17 cellular contexts compared by ENCODE assay signal in the genomic region with DNA sequence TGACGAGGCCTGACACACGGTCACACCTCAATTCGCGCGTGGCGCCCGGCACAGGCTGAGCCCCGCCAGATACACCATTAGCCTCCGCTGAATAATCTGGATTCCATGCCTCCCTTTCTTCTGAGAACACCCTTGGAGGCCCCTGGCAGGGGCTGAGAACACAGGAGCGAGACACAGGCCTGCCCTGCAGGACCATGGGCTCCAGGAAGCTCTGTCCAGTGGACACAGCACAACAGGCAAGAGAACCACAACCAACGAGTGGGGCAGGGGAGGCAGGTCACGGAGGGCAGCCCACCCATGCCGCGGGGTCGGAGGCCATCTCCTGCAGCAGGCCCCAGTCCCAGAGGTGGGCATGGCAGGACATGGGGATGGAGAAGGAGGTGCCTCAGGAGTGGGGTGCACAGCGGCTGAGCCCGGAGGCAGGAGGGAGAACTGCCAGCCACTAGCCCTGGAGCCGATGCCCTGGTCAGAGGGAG.
A peak's percentile ranks its signal among the peaks of the same experiment; 100 is the strongest.
DNase-seq lines count a peak whose midpoint lies in the region; ATAC-seq, FAIRE-seq and TF ChIP-seq lines count a peak whose summit lies in the region.
"Had no signal": no experiment of that assay in that cellular context is flagged by ENCODE, and none has a peak within 500 bp of the region (broad histone marks: within the 10 kb centered on the region; RNA-seq: fewer than 3 reads in every experiment).

No MANE protein-coding gene starts in this region.

- intact Hi-C loops in uterus (cut with DNase I; ENCODE audit: low total_unique reads) = no loop called here

- peak overlapping the region; percentile 37 for H3K9ac ChIP-seq in MM.1S (ENCODE audit: low read length)

- peak overlapping the region; percentile 36 for H3K4me2 ChIP-seq in MM.1S (ENCODE audit: low read depth, low read length)

- FAIRE-seq in H54 (lab: Jason Lieb, UNC) = no peak

- peak overlapping the region; percentile 81 for H3K4me3 Mint-ChIP-seq in activated naive CD4-positive, alpha-beta T cell treated with anti-CD3 and anti-CD28 coated beads, Interleukin-2, amount 50 U/mL, for 24 hours
- H3K4me3 Mint-ChIP-seq in immature natural killer cell = peak overlapping the region; percentile 62 to 88 (median 80)
- H3K4me3 Mint-ChIP-seq in stimulated activated naive B cell treated with anti-CD40 and anti-IgM and Interleukin-4, amounts not matched to agents 10 μg/mL and 1 μg/mL and 100 μg/mL, for 72 hours = no peak overlapping the region

- H3K4me1 Mint-ChIP-seq in activated naive CD4-positive, alpha-beta T cell treated with anti-CD3 and anti-CD28 coated beads, Interleukin-2, amount 50 U/mL, for 24 hours = peaks cover 63% of the 10 kb centered on the region
- H3K4me1 Mint-ChIP-seq in immature natural killer cell = peaks cover 81 to 87% of the 10 kb centered on the region in 2 donors
- H3K4me1 Mint-ChIP-seq in stimulated activated naive B cell treated with anti-CD40 and anti-IgM and Interleukin-4, amounts not matched to agents 10 μg/mL and 1 μg/mL and 100 μg/mL, for 72 hours = peaks cover 56 to 70% of the 10 kb centered on the region in 2 donors

- no peak overlapping the region for H2AFZ ChIP-seq in MM.1S (ENCODE audit: low read length)

- H3K27ac Mint-ChIP-seq in activated naive CD4-positive, alpha-beta T cell treated with anti-CD3 and anti-CD28 coated beads, Interleukin-2, amount 50 U/mL, for 24 hours = no peak overlapping the region
- H3K27ac Mint-ChIP-seq in immature natural killer cell = peak overlapping the region; percentile 82 to 95 (median 93)
- H3K27ac Mint-ChIP-seq in stimulated activated naive B cell treated with anti-CD40 and anti-IgM and Interleukin-4, amounts not matched to agents 10 μg/mL and 1 μg/mL and 100 μg/mL, for 72 hours = peak overlapping the region; percentile 97

- H3F3A ChIP-seq in MM.1S (ENCODE audit: insufficient read depth, low read length) = peaks cover 50% of the 10 kb centered on the region

- no peaks in the 10 kb centered on the region for H3K9me3 Mint-ChIP-seq in activated naive CD4-positive, alpha-beta T cell treated with anti-CD3 and anti-CD28 coated beads, Interleukin-2, amount 50 U/mL, for 24 hours
- peaks cover 0 to 8% (median 0%) of the 10 kb centered on the region in 6 donors for H3K9me3 Mint-ChIP-seq in immature natural killer cell
- no peaks in the 10 kb centered on the region for H3K9me3 Mint-ChIP-seq in stimulated activated naive B cell treated with anti-CD40 and anti-IgM and Interleukin-4, amounts not matched to agents 10 μg/mL and 1 μg/mL and 100 μg/mL, for 72 hours

- no peak for DNase-seq in activated naive CD4-positive, alpha-beta T cell (lab: John Stamatoyannopoulos, UW)
- DNase-seq in MM.1S = no peak
- DNase-seq in immature natural killer cell = no peak
- DNase-seq in stimulated activated naive B cell treated with anti-CD40 and anti-IgM and Interleukin-4, amounts not matched to agents 10 μg/mL and 1 μg/mL and 100 μg/mL, for 72 hours = peak; percentile 59
- DNase-seq in H54 (ENCODE audit: insufficient read length, low spot score) = no peak
- no peak for DNase-seq in uterus
- DNase-seq: COR-L47, gastrocnemius medialis, NCI-H1930, right lobe of liver, WERI-Rb-1 had no signal

- TF ChIP-seq POLR2A in H54 (IDR thresholded peaks at IDR 0.05; ENCODE audit: low read depth, low read length) = no peak
- TF ChIP-seq POLR2A in uterus (IDR thresholded peaks at IDR 0.05) = no peak

- TF ChIP-seq CTCF in MM.1S (IDR thresholded peaks at IDR 0.05; ENCODE audit: low read length) (no peak), uterus (IDR thresholded peaks at IDR 0.05) (no peak)

- H3K27me3 Mint-ChIP-seq in activated naive CD4-positive, alpha-beta T cell treated with anti-CD3 and anti-CD28 coated beads, Interleukin-2, amount 50 U/mL, for 24 hours = no peaks in the 10 kb centered on the region
- H3K27me3 Mint-ChIP-seq in immature natural killer cell (ENCODE audit: low read depth in 3 of 3) = peaks cover 30 to 58% (median 36%) of the 10 kb centered on the region in 3 donors
- H3K27me3 Mint-ChIP-seq in stimulated activated naive B cell treated with anti-CD40 and anti-IgM and Interleukin-4, amounts not matched to agents 10 μg/mL and 1 μg/mL and 100 μg/mL, for 72 hours = no peaks in the 10 kb centered on the region

- peaks cover 88% of the 10 kb centered on the region for H3K79me2 ChIP-seq in MM.1S (ENCODE audit: low read length)

- H3K4me1 ChIP-seq in MM.1S (ENCODE audit: low read length) = peaks cover 44% of the 10 kb centered on the region
- peaks cover 0 to 17% of the 10 kb centered on the region in 2 donors for H3K4me1 ChIP-seq in uterus
- H3K4me1 ChIP-seq: breast epithelium, gastrocnemius medialis, right lobe of liver had no signal

- H3K36me3 Mint-ChIP-seq in activated naive CD4-positive, alpha-beta T cell treated with anti-CD3 and anti-CD28 coated beads, Interleukin-2, amount 50 U/mL, for 24 hours = peaks cover 4% of the 10 kb centered on the region
- H3K36me3 Mint-ChIP-seq in immature natural killer cell = peaks cover 6 to 13% (median 13%) of the 10 kb centered on the region in 3 donors
- peaks cover 13 to 23% of the 10 kb centered on the region in 2 donors for H3K36me3 Mint-ChIP-seq in stimulated activated naive B cell treated with anti-CD40 and anti-IgM and Interleukin-4, amounts not matched to agents 10 μg/mL and 1 μg/mL and 100 μg/mL, for 72 hours

- H3K4me3 ChIP-seq in MM.1S (ENCODE audit: low read length) (no peak overlapping the region), uterus (no peak overlapping the region)
- H3K4me3 ChIP-seq: breast epithelium, gastrocnemius medialis, mucosa of descending colon, right lobe of liver had no signal

- H3K36me3 ChIP-seq in MM.1S (replicated peaks; ENCODE audit: insufficient read depth, low read length) (no peaks in the 10 kb centered on the region; the same call in 1 of the 2 replicates), uterus (no peaks in the 10 kb centered on the region)
- H3K36me3 ChIP-seq: breast epithelium, right lobe of liver, WERI-Rb-1 had no signal

- H3K27ac ChIP-seq in MM.1S (ENCODE audit: low read length) (peak overlapping the region; percentile 86), uterus (no peak overlapping the region)
- H3K27ac ChIP-seq: gastrocnemius medialis, HL-60, right lobe of liver, WERI-Rb-1 had no signal

- no peaks in the 10 kb centered on the region for H3K9me3 ChIP-seq in MM.1S (replicated peaks; ENCODE audit: insufficient read depth, low read length)
- H3K9me3 ChIP-seq in uterus = no peaks in the 10 kb centered on the region
- H3K9me3 ChIP-seq: breast epithelium, gastrocnemius medialis, mucosa of descending colon, right lobe of liver had no signal

- peak; percentile 50 to 56 for ATAC-seq in stimulated activated naive B cell treated with anti-CD40 and anti-IgM and Interleukin-4, amounts not matched to agents 10 μg/mL and 1 μg/mL and 100 μg/mL, for 72 hours (replicated peaks)
- no peak for ATAC-seq in activated CD4-positive, CD25-positive, alpha-beta regulatory T cell treated with anti-CD3 and anti-CD28 coated beads, Interleukin-2, amount 50 U/mL, for 24 hours
- ATAC-seq: gastrocnemius medialis, HCT116 had no signal

- no peaks in the 10 kb centered on the region for H4K20me1 ChIP-seq in MM.1S (ENCODE audit: insufficient read depth, low read length)

- H3K9me2 ChIP-seq in MM.1S (replicated peaks; ENCODE audit: insufficient read depth, low read length) = no peaks in the 10 kb centered on the region

- H3K27me3 ChIP-seq in MM.1S (replicated peaks; ENCODE audit: insufficient read depth, low read length) (no peaks in the 10 kb centered on the region), uterus (no peaks in the 10 kb centered on the region)
- H3K27me3 ChIP-seq: breast epithelium, gastrocnemius medialis, right lobe of liver had no signal

Comparison
In these comparisons a context has a peak if more than half of its experiments do, and no peak if none do; other contexts are left out.
1. H3K4me3 Mint-ChIP-seq: peak in activated naive CD4-positive, alpha-beta T cell treated with anti-CD3 and anti-CD28 coated beads, Interleukin-2, amount 50 U/mL, for 24 hours (single experiment) and immature natural killer cell (5 of 5); none in stimulated activated naive B cell treated with anti-CD40 and anti-IgM and Interleukin-4, amounts not matched to agents 10 μg/mL and 1 μg/mL and 100 μg/mL, for 72 hours (0 of 2).
2. ATAC-seq: peak in stimulated activated naive B cell treated with anti-CD40 and anti-IgM and Interleukin-4, amounts not matched to agents 10 μg/mL and 1 μg/mL and 100 μg/mL, for 72 hours (2 of 2); none in activated CD4-positive, CD25-positive, alpha-beta regulatory T cell treated with anti-CD3 and anti-CD28 coated beads, Interleukin-2, amount 50 U/mL, for 24 hours (0 of 2).